In the genomic region with DNA sequence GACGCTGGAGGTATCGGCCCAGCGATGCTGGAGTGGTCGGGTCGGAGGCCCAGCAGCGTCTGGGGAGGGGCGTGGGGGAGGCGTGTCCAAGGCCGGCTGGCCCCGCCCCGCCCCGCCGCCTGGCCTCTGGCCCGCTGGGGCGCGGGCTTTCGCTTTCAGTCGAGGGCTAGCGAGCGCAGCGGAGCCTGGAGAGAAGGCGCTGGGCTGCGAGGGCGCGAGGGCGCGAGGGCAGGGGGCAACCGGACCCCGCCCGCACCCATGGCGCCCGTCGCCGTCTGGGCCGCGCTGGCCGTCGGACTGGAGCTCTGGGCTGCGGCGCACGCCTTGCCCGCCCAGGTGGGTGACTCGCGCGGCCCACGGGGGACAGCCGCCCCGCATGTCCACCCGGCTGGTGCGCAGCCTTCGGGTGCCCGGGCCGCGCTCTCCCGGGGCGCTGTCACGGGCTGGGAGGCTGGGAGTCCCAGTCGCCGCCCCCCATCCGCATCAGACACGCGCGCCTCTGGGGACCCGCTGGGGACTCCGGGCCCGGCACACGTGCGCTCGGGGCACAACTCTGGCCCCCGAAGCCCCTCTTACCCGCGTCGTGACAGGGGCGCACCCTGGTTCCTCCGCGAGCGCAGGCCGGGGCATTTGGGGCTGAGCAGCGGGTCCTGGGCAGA, we compare ENCODE assay signal across 1 cellular context.
A peak's percentile ranks its signal among the peaks of the same experiment; 100 is the strongest.
TF ChIP-seq lines count a peak whose summit lies in the region.

A gene (plus strand): TSS at position 158 of the 659 bp plus-strand sequence. CDS start 101 bp downstream, at position 259.

TF ChIP-seq in K562, 482 proteins besides CTCF, POLR2A, EP300 and RAD21 (continued from another document and continues in another):
- TF ChIP-seq, protein P1, sequence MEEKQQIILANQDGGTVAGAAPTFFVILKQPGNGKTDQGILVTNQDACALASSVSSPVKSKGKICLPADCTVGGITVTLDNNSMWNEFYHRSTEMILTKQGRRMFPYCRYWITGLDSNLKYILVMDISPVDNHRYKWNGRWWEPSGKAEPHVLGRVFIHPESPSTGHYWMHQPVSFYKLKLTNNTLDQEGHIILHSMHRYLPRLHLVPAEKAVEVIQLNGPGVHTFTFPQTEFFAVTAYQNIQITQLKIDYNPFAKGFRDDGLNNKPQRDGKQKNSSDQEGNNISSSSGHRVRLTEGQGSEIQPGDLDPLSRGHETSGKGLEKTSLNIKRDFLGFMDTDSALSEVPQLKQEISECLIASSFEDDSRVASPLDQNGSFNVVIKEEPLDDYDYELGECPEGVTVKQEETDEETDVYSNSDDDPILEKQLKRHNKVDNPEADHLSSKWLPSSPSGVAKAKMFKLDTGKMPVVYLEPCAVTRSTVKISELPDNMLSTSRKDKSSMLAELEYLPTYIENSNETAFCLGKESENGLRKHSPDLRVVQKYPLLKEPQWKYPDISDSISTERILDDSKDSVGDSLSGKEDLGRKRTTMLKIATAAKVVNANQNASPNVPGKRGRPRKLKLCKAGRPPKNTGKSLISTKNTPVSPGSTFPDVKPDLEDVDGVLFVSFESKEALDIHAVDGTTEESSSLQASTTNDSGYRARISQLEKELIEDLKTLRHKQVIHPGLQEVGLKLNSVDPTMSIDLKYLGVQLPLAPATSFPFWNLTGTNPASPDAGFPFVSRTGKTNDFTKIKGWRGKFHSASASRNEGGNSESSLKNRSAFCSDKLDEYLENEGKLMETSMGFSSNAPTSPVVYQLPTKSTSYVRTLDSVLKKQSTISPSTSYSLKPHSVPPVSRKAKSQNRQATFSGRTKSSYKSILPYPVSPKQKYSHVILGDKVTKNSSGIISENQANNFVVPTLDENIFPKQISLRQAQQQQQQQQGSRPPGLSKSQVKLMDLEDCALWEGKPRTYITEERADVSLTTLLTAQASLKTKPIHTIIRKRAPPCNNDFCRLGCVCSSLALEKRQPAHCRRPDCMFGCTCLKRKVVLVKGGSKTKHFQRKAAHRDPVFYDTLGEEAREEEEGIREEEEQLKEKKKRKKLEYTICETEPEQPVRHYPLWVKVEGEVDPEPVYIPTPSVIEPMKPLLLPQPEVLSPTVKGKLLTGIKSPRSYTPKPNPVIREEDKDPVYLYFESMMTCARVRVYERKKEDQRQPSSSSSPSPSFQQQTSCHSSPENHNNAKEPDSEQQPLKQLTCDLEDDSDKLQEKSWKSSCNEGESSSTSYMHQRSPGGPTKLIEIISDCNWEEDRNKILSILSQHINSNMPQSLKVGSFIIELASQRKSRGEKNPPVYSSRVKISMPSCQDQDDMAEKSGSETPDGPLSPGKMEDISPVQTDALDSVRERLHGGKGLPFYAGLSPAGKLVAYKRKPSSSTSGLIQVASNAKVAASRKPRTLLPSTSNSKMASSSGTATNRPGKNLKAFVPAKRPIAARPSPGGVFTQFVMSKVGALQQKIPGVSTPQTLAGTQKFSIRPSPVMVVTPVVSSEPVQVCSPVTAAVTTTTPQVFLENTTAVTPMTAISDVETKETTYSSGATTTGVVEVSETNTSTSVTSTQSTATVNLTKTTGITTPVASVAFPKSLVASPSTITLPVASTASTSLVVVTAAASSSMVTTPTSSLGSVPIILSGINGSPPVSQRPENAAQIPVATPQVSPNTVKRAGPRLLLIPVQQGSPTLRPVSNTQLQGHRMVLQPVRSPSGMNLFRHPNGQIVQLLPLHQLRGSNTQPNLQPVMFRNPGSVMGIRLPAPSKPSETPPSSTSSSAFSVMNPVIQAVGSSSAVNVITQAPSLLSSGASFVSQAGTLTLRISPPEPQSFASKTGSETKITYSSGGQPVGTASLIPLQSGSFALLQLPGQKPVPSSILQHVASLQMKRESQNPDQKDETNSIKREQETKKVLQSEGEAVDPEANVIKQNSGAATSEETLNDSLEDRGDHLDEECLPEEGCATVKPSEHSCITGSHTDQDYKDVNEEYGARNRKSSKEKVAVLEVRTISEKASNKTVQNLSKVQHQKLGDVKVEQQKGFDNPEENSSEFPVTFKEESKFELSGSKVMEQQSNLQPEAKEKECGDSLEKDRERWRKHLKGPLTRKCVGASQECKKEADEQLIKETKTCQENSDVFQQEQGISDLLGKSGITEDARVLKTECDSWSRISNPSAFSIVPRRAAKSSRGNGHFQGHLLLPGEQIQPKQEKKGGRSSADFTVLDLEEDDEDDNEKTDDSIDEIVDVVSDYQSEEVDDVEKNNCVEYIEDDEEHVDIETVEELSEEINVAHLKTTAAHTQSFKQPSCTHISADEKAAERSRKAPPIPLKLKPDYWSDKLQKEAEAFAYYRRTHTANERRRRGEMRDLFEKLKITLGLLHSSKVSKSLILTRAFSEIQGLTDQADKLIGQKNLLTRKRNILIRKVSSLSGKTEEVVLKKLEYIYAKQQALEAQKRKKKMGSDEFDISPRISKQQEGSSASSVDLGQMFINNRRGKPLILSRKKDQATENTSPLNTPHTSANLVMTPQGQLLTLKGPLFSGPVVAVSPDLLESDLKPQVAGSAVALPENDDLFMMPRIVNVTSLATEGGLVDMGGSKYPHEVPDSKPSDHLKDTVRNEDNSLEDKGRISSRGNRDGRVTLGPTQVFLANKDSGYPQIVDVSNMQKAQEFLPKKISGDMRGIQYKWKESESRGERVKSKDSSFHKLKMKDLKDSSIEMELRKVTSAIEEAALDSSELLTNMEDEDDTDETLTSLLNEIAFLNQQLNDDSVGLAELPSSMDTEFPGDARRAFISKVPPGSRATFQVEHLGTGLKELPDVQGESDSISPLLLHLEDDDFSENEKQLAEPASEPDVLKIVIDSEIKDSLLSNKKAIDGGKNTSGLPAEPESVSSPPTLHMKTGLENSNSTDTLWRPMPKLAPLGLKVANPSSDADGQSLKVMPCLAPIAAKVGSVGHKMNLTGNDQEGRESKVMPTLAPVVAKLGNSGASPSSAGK (IDR thresholded peaks at IDR 0.05): peak; percentile 89
- TF ChIP-seq NCOA6 (IDR thresholded peaks at IDR 0.05) (no peak), ZNF124 (CRISPR knock-in tag; IDR thresholded peaks at IDR 0.05) (peak; percentile 43; the same call in 1 of the 2 replicates), ZBTB7A (IDR thresholded peaks at IDR 0.05; ENCODE audit: borderline replicate concordance, control insufficient read depth, low read depth, low read length) (peak; percentile 76; the same call in 1 of the 2 replicates), ZNF263 (CRISPR knock-in tag; IDR thresholded peaks at IDR 0.05; ENCODE audit: borderline replicate concordance) (no peak), NUFIP1 (IDR thresholded peaks at IDR 0.05; ENCODE audit: partially characterized antibody) (no peak), ZEB2 (IDR thresholded peaks at IDR 0.05) (no peak), KLF1 (tag; IDR thresholded peaks at IDR 0.05) (peak; percentile 81), MAFG (tag; conservative IDR thresholded peaks at IDR 0.05) (no peak), ESRRA (IDR thresholded peaks at IDR 0.05; ENCODE audit: borderline replicate concordance, low read depth) (peak; percentile 21; the same call in 1 of the 2 replicates), ZC3H8 (IDR thresholded peaks at IDR 0.05) (no peak), ILF3 (IDR thresholded peaks at IDR 0.05; ENCODE audit: borderline replicate concordance) (no peak; the same call in 1 of the 2 replicates), SMARCB1 (IDR thresholded peaks at IDR 0.05; ENCODE audit: insufficient read length, low read depth) (no peak), FOXA3 (CRISPR knock-in tag; conservative IDR thresholded peaks at IDR 0.05 in 1 of 2, IDR thresholded peaks at IDR 0.05 in 1 of 2) (peak in 1 of 2 experiments; percentile 47; a peak in 2 of 4 replicates), YBX1 (IDR thresholded peaks at IDR 0.05) (no peak), RHOXF2B (CRISPR knock-in tag; conservative IDR thresholded peaks at IDR 0.05) (no peak), FOXM1 (IDR thresholded peaks at IDR 0.05; ENCODE audit: low read depth) (no peak), FOXM1 (CRISPR knock-in tag; IDR thresholded peaks at IDR 0.05; ENCODE audit: low read depth) (no peak; the same call in 1 of the 2 replicates), RB1 (IDR thresholded peaks at IDR 0.05; ENCODE audit: low read depth) (peak; percentile 94), BRD9 (IDR thresholded peaks at IDR 0.05; ENCODE audit: low read depth, partially characterized antibody) (no peak), TBL1XR1 (IDR thresholded peaks at IDR 0.05; ENCODE audit: low read length in 2 of 2) (no peak), MYBL2 (IDR thresholded peaks at IDR 0.05; ENCODE audit: low read depth) (no peak), MYBL2 (CRISPR knock-in tag; IDR thresholded peaks at IDR 0.05; ENCODE audit: borderline replicate concordance) (no peak), GTF2A2 (tag; IDR thresholded peaks at IDR 0.05) (no peak), PRPF4 (IDR thresholded peaks at IDR 0.05; ENCODE audit: insufficient read depth, low read depth, low read length, poor library complexity, severe bottlenecking) (no peak)
- TF ChIP-seq, protein P2, sequence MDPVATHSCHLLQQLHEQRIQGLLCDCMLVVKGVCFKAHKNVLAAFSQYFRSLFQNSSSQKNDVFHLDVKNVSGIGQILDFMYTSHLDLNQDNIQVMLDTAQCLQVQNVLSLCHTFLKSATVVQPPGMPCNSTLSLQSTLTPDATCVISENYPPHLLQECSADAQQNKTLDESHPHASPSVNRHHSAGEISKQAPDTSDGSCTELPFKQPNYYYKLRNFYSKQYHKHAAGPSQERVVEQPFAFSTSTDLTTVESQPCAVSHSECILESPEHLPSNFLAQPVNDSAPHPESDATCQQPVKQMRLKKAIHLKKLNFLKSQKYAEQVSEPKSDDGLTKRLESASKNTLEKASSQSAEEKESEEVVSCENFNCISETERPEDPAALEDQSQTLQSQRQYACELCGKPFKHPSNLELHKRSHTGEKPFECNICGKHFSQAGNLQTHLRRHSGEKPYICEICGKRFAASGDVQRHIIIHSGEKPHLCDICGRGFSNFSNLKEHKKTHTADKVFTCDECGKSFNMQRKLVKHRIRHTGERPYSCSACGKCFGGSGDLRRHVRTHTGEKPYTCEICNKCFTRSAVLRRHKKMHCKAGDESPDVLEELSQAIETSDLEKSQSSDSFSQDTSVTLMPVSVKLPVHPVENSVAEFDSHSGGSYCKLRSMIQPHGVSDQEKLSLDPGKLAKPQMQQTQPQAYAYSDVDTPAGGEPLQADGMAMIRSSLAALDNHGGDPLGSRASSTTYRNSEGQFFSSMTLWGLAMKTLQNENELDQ (CRISPR knock-in tag; IDR thresholded peaks at IDR 0.05; ENCODE audit: borderline replicate concordance): no peak
- TF ChIP-seq, protein P3, sequence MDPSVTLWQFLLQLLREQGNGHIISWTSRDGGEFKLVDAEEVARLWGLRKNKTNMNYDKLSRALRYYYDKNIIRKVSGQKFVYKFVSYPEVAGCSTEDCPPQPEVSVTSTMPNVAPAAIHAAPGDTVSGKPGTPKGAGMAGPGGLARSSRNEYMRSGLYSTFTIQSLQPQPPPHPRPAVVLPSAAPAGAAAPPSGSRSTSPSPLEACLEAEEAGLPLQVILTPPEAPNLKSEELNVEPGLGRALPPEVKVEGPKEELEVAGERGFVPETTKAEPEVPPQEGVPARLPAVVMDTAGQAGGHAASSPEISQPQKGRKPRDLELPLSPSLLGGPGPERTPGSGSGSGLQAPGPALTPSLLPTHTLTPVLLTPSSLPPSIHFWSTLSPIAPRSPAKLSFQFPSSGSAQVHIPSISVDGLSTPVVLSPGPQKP (CRISPR knock-in tag; IDR thresholded peaks at IDR 0.05): no peak
- TF ChIP-seq, protein P4, sequence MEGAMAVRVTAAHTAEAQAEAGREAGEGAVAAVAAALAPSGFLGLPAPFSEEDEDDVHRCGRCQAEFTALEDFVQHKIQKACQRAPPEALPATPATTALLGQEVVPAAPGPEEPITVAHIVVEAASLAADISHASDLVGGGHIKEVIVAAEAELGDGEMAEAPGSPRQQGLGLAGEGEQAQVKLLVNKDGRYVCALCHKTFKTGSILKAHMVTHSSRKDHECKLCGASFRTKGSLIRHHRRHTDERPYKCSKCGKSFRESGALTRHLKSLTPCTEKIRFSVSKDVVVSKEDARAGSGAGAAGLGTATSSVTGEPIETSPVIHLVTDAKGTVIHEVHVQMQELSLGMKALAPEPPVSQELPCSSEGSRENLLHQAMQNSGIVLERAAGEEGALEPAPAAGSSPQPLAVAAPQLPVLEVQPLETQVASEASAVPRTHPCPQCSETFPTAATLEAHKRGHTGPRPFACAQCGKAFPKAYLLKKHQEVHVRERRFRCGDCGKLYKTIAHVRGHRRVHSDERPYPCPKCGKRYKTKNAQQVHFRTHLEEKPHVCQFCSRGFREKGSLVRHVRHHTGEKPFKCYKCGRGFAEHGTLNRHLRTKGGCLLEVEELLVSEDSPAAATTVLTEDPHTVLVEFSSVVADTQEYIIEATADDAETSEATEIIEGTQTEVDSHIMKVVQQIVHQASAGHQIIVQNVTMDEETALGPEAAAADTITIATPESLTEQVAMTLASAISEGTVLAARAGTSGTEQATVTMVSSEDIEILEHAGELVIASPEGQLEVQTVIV (CRISPR knock-in tag; IDR thresholded peaks at IDR 0.05; ENCODE audit: borderline replicate concordance): no peak
- TF ChIP-seq, protein P5, sequence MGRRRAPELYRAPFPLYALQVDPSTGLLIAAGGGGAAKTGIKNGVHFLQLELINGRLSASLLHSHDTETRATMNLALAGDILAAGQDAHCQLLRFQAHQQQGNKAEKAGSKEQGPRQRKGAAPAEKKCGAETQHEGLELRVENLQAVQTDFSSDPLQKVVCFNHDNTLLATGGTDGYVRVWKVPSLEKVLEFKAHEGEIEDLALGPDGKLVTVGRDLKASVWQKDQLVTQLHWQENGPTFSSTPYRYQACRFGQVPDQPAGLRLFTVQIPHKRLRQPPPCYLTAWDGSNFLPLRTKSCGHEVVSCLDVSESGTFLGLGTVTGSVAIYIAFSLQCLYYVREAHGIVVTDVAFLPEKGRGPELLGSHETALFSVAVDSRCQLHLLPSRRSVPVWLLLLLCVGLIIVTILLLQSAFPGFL (CRISPR knock-in tag; IDR thresholded peaks at IDR 0.05): 0 out of 2 replicates have a peak, but pooled peaks have one; percentile 81
- TF ChIP-seq, protein P6, sequence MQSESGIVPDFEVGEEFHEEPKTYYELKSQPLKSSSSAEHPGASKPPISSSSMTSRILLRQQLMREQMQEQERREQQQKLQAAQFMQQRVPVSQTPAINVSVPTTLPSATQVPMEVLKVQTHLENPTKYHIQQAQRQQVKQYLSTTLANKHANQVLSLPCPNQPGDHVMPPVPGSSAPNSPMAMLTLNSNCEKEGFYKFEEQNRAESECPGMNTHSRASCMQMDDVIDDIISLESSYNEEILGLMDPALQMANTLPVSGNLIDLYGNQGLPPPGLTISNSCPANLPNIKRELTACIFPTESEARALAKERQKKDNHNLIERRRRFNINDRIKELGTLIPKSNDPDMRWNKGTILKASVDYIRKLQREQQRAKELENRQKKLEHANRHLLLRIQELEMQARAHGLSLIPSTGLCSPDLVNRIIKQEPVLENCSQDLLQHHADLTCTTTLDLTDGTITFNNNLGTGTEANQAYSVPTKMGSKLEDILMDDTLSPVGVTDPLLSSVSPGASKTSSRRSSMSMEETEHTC (IDR thresholded peaks at IDR 0.05): no peak
